In the genomic region with DNA sequence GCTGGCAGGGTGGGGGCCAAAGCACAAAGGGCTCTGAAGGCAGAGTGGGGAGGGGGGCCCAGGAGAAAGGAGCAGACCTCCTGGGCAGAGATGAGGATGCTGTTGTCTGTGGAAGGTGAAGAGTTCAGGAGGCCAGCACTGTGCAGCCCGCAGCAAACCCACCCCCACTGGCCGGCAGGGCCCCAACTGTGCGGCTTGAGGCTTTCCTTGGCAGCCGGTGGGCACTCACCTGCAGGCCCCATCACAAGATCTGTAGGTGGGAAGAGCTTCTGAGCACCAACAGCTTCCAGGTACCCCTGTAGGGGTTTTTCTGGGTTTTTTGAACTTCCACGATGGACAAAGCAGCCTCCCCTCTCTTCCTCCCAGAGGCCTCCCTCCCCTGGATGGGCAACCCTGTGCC, we compare ENCODE assay signal across 13 cellular contexts.
"Had no signal": no experiment of that assay in that cellular context is flagged by ENCODE, and none has a peak within 500 bp of the region (broad histone marks: within the 10 kb centered on the region; RNA-seq: fewer than 3 reads in every experiment).

No MANE protein-coding gene starts in this region.

- H3K27ac ChIP-seq: epithelial cell of prostate had no signal

- H3K4me3 ChIP-seq: cardiac muscle cell, skin epidermis had no signal

- DNase-seq: activated CD4-positive, alpha-beta memory T cell treated with anti-CD3 and anti-CD28 coated beads for 36 hours; activated gamma-delta T cell; activated naive CD8-positive, alpha-beta T cell treated with anti-CD3 and anti-CD28 coated beads, Interleukin-2, amount 10 ng/mL, durations not matched to agents 7 days and 5 days; activated T-cell treated with anti-CD3 and anti-CD28 coated beads, Interleukin-2, amount 50 U/mL, for 4 hours; cortex of kidney; effector memory CD8-positive, alpha-beta T cell; hippocampal formation; immature natural killer cell; nephron progenitor cell; T1000 had no signal

- ATAC-seq: effector memory CD8-positive, alpha-beta T cell had no signal

- H3K36me3 ChIP-seq: cardiac muscle cell had no signal

- H3K27me3 ChIP-seq: cardiac muscle cell had no signal
